1 cellular context compared by ENCODE assay signal in the genomic region with DNA sequence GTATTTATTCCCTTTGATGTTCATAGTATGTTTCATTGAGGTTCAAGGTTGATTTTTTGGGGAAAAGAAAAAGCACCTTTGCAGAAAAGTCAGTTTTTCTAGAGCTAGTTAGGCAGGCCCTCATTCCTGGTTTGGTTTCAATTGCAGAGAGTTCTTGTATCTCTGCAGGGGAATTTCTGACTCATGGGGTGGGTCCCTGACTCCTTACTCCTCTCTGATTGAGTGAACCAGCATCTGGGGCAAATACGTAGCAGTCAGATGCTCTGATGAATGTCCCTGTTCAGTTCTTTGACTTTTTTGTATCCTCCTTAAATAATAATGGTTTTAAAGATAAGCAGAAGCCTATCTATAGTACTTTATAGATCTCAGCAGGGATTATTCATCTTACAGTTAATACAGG.
TF ChIP-seq lines count a peak whose summit lies in the region.

No MANE protein-coding gene starts in this region.

TF ChIP-seq in SK-N-SH, 30 proteins besides CTCF, POLR2A, EP300 and RAD21 (continued from another document):
- TF ChIP-seq GABPA (IDR thresholded peaks at IDR 0.05; ENCODE audit: low read depth) (no peak), USF2 (IDR thresholded peaks at IDR 0.05; ENCODE audit: borderline replicate concordance, low read depth, low read length) (no peak), TCF12 (IDR thresholded peaks at IDR 0.05) (peak; percentile 17; the same call in 1 of the 2 replicates), MXI1 (IDR thresholded peaks at IDR 0.05; ENCODE audit: low read depth, low read length) (no peak)
- TF ChIP-seq, protein P1, sequence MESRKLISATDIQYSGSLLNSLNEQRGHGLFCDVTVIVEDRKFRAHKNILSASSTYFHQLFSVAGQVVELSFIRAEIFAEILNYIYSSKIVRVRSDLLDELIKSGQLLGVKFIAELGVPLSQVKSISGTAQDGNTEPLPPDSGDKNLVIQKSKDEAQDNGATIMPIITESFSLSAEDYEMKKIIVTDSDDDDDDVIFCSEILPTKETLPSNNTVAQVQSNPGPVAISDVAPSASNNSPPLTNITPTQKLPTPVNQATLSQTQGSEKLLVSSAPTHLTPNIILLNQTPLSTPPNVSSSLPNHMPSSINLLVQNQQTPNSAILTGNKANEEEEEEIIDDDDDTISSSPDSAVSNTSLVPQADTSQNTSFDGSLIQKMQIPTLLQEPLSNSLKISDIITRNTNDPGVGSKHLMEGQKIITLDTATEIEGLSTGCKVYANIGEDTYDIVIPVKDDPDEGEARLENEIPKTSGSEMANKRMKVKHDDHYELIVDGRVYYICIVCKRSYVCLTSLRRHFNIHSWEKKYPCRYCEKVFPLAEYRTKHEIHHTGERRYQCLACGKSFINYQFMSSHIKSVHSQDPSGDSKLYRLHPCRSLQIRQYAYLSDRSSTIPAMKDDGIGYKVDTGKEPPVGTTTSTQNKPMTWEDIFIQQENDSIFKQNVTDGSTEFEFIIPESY (IDR thresholded peaks at IDR 0.05; ENCODE audit: borderline replicate concordance, low read depth) = no peak
